Comparison of ENCODE assay signal across 10 cellular contexts in the genomic region with DNA sequence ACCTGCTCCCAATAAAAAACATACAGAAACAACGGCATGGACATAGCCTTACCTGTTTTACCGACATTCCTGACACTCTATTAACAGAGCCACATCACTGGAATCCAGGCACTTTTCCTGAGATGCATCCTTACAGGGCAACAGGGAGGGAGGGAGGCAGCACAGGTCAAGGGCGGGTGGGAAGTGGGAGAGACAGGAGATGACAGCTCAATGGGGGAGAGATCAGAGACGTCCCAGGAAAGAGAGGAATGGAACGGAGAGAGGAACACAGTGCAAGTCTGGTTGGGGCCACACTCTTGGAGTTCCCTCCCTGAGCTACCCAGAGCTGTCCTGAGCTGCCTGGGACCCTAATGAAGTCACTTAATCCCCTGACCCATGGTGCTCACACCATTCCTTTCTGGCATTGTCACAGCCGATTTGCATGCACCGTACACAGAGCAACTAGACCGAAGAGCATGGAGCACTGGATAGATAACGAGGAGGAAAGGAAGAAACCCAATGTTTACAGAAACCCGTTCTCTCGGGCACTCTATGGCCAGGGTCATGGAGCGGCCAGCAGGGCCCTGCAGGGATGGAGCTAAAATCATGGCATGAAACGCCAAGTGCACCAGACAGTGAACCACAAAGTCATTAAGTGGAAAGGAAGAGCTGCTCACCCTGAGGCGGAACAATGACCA.
A peak's percentile ranks its signal among the peaks of the same experiment; 100 is the strongest.
DNase-seq lines count a peak whose midpoint lies in the region; ATAC-seq lines count a peak whose summit lies in the region.
"Had no signal": no experiment of that assay in that cellular context is flagged by ENCODE, and none has a peak within 500 bp of the region (broad histone marks: within the 10 kb centered on the region; RNA-seq: fewer than 3 reads in every experiment).

No MANE protein-coding gene starts in this region.

- peak overlapping the region; percentile 13 for H3K27ac Mint-ChIP-seq in central memory CD8-positive, alpha-beta T cell (ENCODE audit: low read depth)
- H3K27ac Mint-ChIP-seq in activated CD8-positive, alpha-beta T cell treated with anti-CD3 and anti-CD28 coated beads, Interleukin-2, amount 10 ng/mL, durations not matched to agents 7 days and 5 days, result no peak overlapping the region
- H3K27ac Mint-ChIP-seq: activated naive CD8-positive, alpha-beta T cell treated with anti-CD3 and anti-CD28 coated beads, Interleukin-2, amount 10 ng/mL, durations not matched to agents 7 days and 5 days had no signal

- peaks cover 28% of the 10 kb centered on the region for H3K27me3 Mint-ChIP-seq in central memory CD8-positive, alpha-beta T cell
- peaks cover 14% of the 10 kb centered on the region for H3K27me3 Mint-ChIP-seq in activated CD8-positive, alpha-beta T cell treated with anti-CD3 and anti-CD28 coated beads, Interleukin-2, amount 10 ng/mL, durations not matched to agents 7 days and 5 days (ENCODE audit: low read depth)

- no peak overlapping the region for H2BK15ac ChIP-seq in mesendoderm (replicated peaks; ENCODE audit: low read depth)

- DNase-seq in COLO668 (lab: John Stamatoyannopoulos, UW; ENCODE audit: unreplicated experiment), result peak; percentile 48
- DNase-seq in central memory CD8-positive, alpha-beta T cell (ENCODE audit: low spot score in 2 of 2), result no peak
- DNase-seq in mesendoderm, result peak; percentile 45
- no peak for DNase-seq in NCI-H1694 (lab: John Stamatoyannopoulos, UW)
- DNase-seq in activated CD8-positive, alpha-beta T cell treated with anti-CD3 and anti-CD28 coated beads, Interleukin-2, amount 10 ng/mL, durations not matched to agents 7 days and 5 days, result no peak
- no peak for DNase-seq in SHP77 treated with DMSO at 0.1 percent for 48 hours (lab: John Stamatoyannopoulos, UW)
- DNase-seq: activated naive CD8-positive, alpha-beta T cell treated with anti-CD3 and anti-CD28 coated beads, Interleukin-2, amount 10 ng/mL, durations not matched to agents 7 days and 5 days; H7 had no signal

- WGBS in mesendoderm (ENCODE audit: extremely low coverage, insufficient coverage, low lambda C conversion rate), result no CpG with 5 or more reads among the region's 14 CpGs

- CTCF ChIA-PET in activated CD8-positive, alpha-beta T cell treated with anti-CD3 and anti-CD28 coated beads, Interleukin-2, amount 10 ng/mL, durations not matched to agents 7 days and 5 days (lab: Charles Lee), result interaction anchor here (0.7 to 6.6 kb wide), 14 partner anchors 15 to 517 kb away, joined by 3 to 81 read pairs (median 4); no protein-coding TSS in a partner anchor

- ATAC-seq in central memory CD8-positive, alpha-beta T cell (replicated peaks; ENCODE audit: extremely low read depth, poor library complexity, severe bottlenecking), result no peak
- no peak for ATAC-seq in activated CD8-positive, alpha-beta T cell treated with anti-CD3 and anti-CD28 coated beads, Interleukin-2, amount 10 ng/mL, durations not matched to agents 7 days and 5 days
- no peak for ATAC-seq in HG02938 (IDR thresholded peaks at IDR 0.05; ENCODE audit: unreplicated experiment)

- H2AK5ac ChIP-seq in mesendoderm (ENCODE audit: low read length), result no peak overlapping the region

- no peak overlapping the region for H4K5ac ChIP-seq in mesendoderm (ENCODE audit: low read length)

- no peak overlapping the region for H2BK5ac ChIP-seq in mesendoderm (ENCODE audit: low read length)

- H3K36me3 Mint-ChIP-seq in central memory CD8-positive, alpha-beta T cell (ENCODE audit: insufficient read depth), result no peaks in the 10 kb centered on the region
- H3K36me3 Mint-ChIP-seq in activated CD8-positive, alpha-beta T cell treated with anti-CD3 and anti-CD28 coated beads, Interleukin-2, amount 10 ng/mL, durations not matched to agents 7 days and 5 days (ENCODE audit: low read depth), result no peaks in the 10 kb centered on the region
- H3K36me3 Mint-ChIP-seq: activated naive CD8-positive, alpha-beta T cell treated with anti-CD3 and anti-CD28 coated beads, Interleukin-2, amount 10 ng/mL, durations not matched to agents 7 days and 5 days had no signal

- no peaks in the 10 kb centered on the region for H3K9me3 ChIP-seq in HUES48 (ENCODE audit: control insufficient read depth, insufficient read depth, low read length)

- H3K4me1 ChIP-seq in HUES48 (ENCODE audit: control insufficient read depth, insufficient read depth, low read length), result peaks cover 14% of the 10 kb centered on the region
- H3K4me1 ChIP-seq in mesendoderm (ENCODE audit: control insufficient read depth, low read depth, low read length), result peaks cover 2% of the 10 kb centered on the region

- H3K27ac ChIP-seq in HUES48 (ENCODE audit: low read depth, low read length) (peak overlapping the region; percentile 2), mesendoderm (ENCODE audit: low read depth, low read length) (no peak overlapping the region)

- no peak overlapping the region for H3K23ac ChIP-seq in mesendoderm (ENCODE audit: low read length)

- peaks cover 6% of the 10 kb centered on the region for H3K79me1 ChIP-seq in mesendoderm (ENCODE audit: low read length)

- no peak overlapping the region for H3K4me2 ChIP-seq in mesendoderm (ENCODE audit: low read length)

- H2BK120ac ChIP-seq in mesendoderm (ENCODE audit: low read depth, low read length), result no peak overlapping the region

- H3K9me3 Mint-ChIP-seq in central memory CD8-positive, alpha-beta T cell, result no peaks in the 10 kb centered on the region
- H3K9me3 Mint-ChIP-seq in activated CD8-positive, alpha-beta T cell treated with anti-CD3 and anti-CD28 coated beads, Interleukin-2, amount 10 ng/mL, durations not matched to agents 7 days and 5 days (ENCODE audit: insufficient read depth), result no peaks in the 10 kb centered on the region
- H3K9me3 Mint-ChIP-seq: activated naive CD8-positive, alpha-beta T cell treated with anti-CD3 and anti-CD28 coated beads, Interleukin-2, amount 10 ng/mL, durations not matched to agents 7 days and 5 days had no signal

- POLR2A ChIA-PET in activated CD8-positive, alpha-beta T cell treated with anti-CD3 and anti-CD28 coated beads, Interleukin-2, amount 10 ng/mL, durations not matched to agents 7 days and 5 days (lab: Charles Lee), result no interaction called here

- no peak overlapping the region for H3K9ac ChIP-seq in HUES48 (ENCODE audit: low read depth, low read length)
- H3K9ac ChIP-seq in mesendoderm (ENCODE audit: low read length), result no peak overlapping the region

- H4K8ac ChIP-seq in mesendoderm (ENCODE audit: low read depth, low read length), result no peak overlapping the region

- H3K4me3 Mint-ChIP-seq in central memory CD8-positive, alpha-beta T cell, result no peak overlapping the region
- H3K4me3 Mint-ChIP-seq in activated CD8-positive, alpha-beta T cell treated with anti-CD3 and anti-CD28 coated beads, Interleukin-2, amount 10 ng/mL, durations not matched to agents 7 days and 5 days, result no peak overlapping the region
- H3K4me3 Mint-ChIP-seq: activated naive CD8-positive, alpha-beta T cell treated with anti-CD3 and anti-CD28 coated beads, Interleukin-2, amount 10 ng/mL, durations not matched to agents 7 days and 5 days had no signal

- H3K4me1 Mint-ChIP-seq in central memory CD8-positive, alpha-beta T cell, result peaks cover 6% of the 10 kb centered on the region
- H3K4me1 Mint-ChIP-seq in activated CD8-positive, alpha-beta T cell treated with anti-CD3 and anti-CD28 coated beads, Interleukin-2, amount 10 ng/mL, durations not matched to agents 7 days and 5 days (ENCODE audit: low read depth), result peaks cover 3% of the 10 kb centered on the region

- H3K79me2 ChIP-seq in mesendoderm (ENCODE audit: control insufficient read depth, insufficient read depth, low read length), result peaks cover 13% of the 10 kb centered on the region

- H3K56ac ChIP-seq in mesendoderm (ENCODE audit: low read length), result no peak overlapping the region

- H3K4me3 ChIP-seq in HUES48 (ENCODE audit: low read depth, low read length) (no peak overlapping the region), mesendoderm (ENCODE audit: low read length) (no peak overlapping the region)

- H3K4ac ChIP-seq in mesendoderm (ENCODE audit: low read depth, low read length), result no peak overlapping the region

- H3K36me3 ChIP-seq in HUES48 (ENCODE audit: control insufficient read depth, insufficient read depth, low read length), result no peaks in the 10 kb centered on the region; the same call in 1 of the 2 replicates
- H3K36me3 ChIP-seq in mesendoderm (ENCODE audit: control insufficient read depth, insufficient read depth, low read length), result no peaks in the 10 kb centered on the region

- H3K18ac ChIP-seq in mesendoderm (ENCODE audit: low read length), result no peak overlapping the region

- H3K27me3 ChIP-seq in HUES48 (ENCODE audit: control insufficient read depth, insufficient read depth, low read length) (no peaks in the 10 kb centered on the region), mesendoderm (ENCODE audit: insufficient read depth, low read length, poor library complexity) (no peaks in the 10 kb centered on the region)

Comparison
In these comparisons a context has a peak if more than half of its experiments do, and no peak if none do; other contexts are left out.
1. DNase-seq: peak in COLO668 (single experiment) and mesendoderm (single experiment); none in central memory CD8-positive, alpha-beta T cell (0 of 2), NCI-H1694 (single experiment), activated CD8-positive, alpha-beta T cell treated with anti-CD3 and anti-CD28 coated beads, Interleukin-2, amount 10 ng/mL, durations not matched to agents 7 days and 5 days (single experiment) and SHP77 treated with DMSO at 0.1 percent for 48 hours (single experiment).